Comparison of ENCODE assay signal across 1 cellular context in genomic region chr9:18059043-18059442, GRCh38.
TF ChIP-seq lines count a peak whose summit lies in the region.

No MANE protein-coding gene starts in this region.

TF ChIP-seq in H1, 55 proteins besides CTCF, POLR2A, EP300 and RAD21 (continued from another document):
- TF ChIP-seq RBBP5 (IDR thresholded peaks at IDR 0.05; ENCODE audit: borderline replicate concordance, low read depth, low read length) (no peak), HDAC2 (IDR thresholded peaks at IDR 0.05; ENCODE audit: borderline replicate concordance in 1 of 2, low read depth in 2 of 2, low read length in 2 of 2) (no peak), E2F6 (IDR thresholded peaks at IDR 0.05) (no peak)
TF ChIP-seq in H1: peak in this region for 0.
